In the genomic region with DNA sequence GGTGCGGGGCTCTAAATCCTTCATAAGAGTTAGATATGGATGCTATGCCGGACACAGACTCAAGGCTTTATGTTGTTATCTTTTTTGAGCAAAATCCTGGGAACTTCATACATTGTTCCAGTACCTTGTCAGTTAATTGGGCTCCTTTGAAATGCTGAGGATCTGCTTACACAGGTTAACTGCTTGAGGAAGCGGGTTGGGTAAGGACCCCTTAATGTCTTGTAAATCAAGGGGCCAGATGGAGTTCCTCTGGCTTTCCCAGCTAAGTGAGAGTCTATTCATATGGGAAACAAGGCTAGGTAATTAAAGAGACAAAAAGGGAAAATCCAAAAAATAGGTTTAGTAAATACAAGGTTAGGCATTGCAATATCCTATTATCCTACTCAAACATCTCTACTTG, we compare ENCODE assay signal across 21 cellular contexts.
"Had no signal": no experiment of that assay in that cellular context is flagged by ENCODE, and none has a peak within 500 bp of the region (broad histone marks: within the 10 kb centered on the region; RNA-seq: fewer than 3 reads in every experiment).

No MANE protein-coding gene starts in this region.

- H3K9me3 ChIP-seq: gastroesophageal sphincter, left lung, psoas muscle, thyroid gland had no signal

- H3K4me1 ChIP-seq: psoas muscle had no signal

- ATAC-seq: activated CD4-positive, CD25-positive, alpha-beta regulatory T cell treated with anti-CD3 and anti-CD28 coated beads, Interleukin-2, amount 50 U/mL, for 24 hours; activated naive CD8-positive, alpha-beta T cell treated with anti-CD3 and anti-CD28 coated beads, Interleukin-2, amount 50 U/mL, for 24 hours; gastroesophageal sphincter; left lung; psoas muscle; right cardiac atrium had no signal

- H3K27me3 ChIP-seq: brain microvascular endothelial cell, thyroid gland had no signal

- H3K4me3 ChIP-seq: gastroesophageal sphincter, left lung, psoas muscle, thyroid gland had no signal

- H3K4me3 Mint-ChIP-seq: activated naive CD4-positive, alpha-beta T cell treated with anti-CD3 and anti-CD28 coated beads, Interleukin-2, amount 10 ng/mL, durations not matched to agents 7 days and 5 days; activated naive CD8-positive, alpha-beta T cell treated with anti-CD3 and anti-CD28 coated beads, Interleukin-2, amount 50 U/mL, for 24 hours; nephron had no signal

- H3K36me3 ChIP-seq: brain microvascular endothelial cell, gastroesophageal sphincter, left lung, thyroid gland had no signal

- H3K27ac Mint-ChIP-seq: activated naive CD4-positive, alpha-beta T cell treated with anti-CD3 and anti-CD28 coated beads, Interleukin-2, amount 10 ng/mL, durations not matched to agents 7 days and 5 days; activated naive CD8-positive, alpha-beta T cell treated with anti-CD3 and anti-CD28 coated beads, Interleukin-2, amount 50 U/mL, for 24 hours; nephron had no signal

- DNase-seq: activated CD4-positive, alpha-beta T cell treated with anti-CD3 and anti-CD28 coated beads, Interleukin-2, amount 50 U/mL, for 1 hour; activated CD8-positive, alpha-beta memory T cell treated with anti-CD3 and anti-CD28 coated beads for 24 hours; activated CD8-positive, alpha-beta memory T cell treated with anti-CD3 and anti-CD28 coated beads, Interleukin-2, amount 50 U/mL, for 48 hours; activated effector memory CD4-positive, alpha-beta T cell treated with Interleukin-2 at 50 U/mL for 16 hours; activated naive CD4-positive, alpha-beta T cell treated with anti-CD3 and anti-CD28 coated beads, Interleukin-2, amount 10 ng/mL, durations not matched to agents 7 days and 5 days; activated naive CD8-positive, alpha-beta T cell treated with anti-CD3 and anti-CD28 coated beads, Interleukin-2, amount 50 U/mL, for 24 hours; activated T-cell treated with anti-CD3 and anti-CD28 coated beads, Interleukin-2, amount 50 U/mL, for 48 hours; aorta; brain microvascular endothelial cell; central memory CD4-positive, alpha-beta T cell; kidney; left lung; midbrain; psoas muscle; right cardiac atrium; stimulated activated CD4-positive, alpha-beta T cell treated with anti-CD3 and anti-CD28 coated beads, Interleukin-2, amount 100 ng/mL, for 24 hours; stimulated activated naive CD4-positive, alpha-beta T cell treated with Interleukin-2 at 50 U/mL for 16 hours; thyroid gland had no signal

- H3K36me3 Mint-ChIP-seq: activated naive CD4-positive, alpha-beta T cell treated with anti-CD3 and anti-CD28 coated beads, Interleukin-2, amount 10 ng/mL, durations not matched to agents 7 days and 5 days had no signal

- H3K9me3 Mint-ChIP-seq: activated naive CD4-positive, alpha-beta T cell treated with anti-CD3 and anti-CD28 coated beads, Interleukin-2, amount 10 ng/mL, durations not matched to agents 7 days and 5 days; activated naive CD8-positive, alpha-beta T cell treated with anti-CD3 and anti-CD28 coated beads, Interleukin-2, amount 50 U/mL, for 24 hours; nephron had no signal

- H3K27ac ChIP-seq: brain microvascular endothelial cell, gastroesophageal sphincter, left lung, psoas muscle, thyroid gland had no signal
